ENCODE assay signal across 8 cellular contexts in genomic region chr21:45974073-45975016, GRCh38. TPM values are rescaled to one million over a fixed set of nuclear protein-coding genes. Genes with fewer than 3 reads are reported as not detected.
DNase-seq lines count a peak whose midpoint lies in the region; ATAC-seq and TF ChIP-seq lines count a peak whose summit lies in the region.

No MANE protein-coding gene starts in this region.

- H3K9me3 Mint-ChIP-seq in endothelial cell (ENCODE audit: unreplicated experiment), result no peaks in the 10 kb centered on the region

- ATAC-seq in GM18498 (IDR thresholded peaks at IDR 0.05; ENCODE audit: unreplicated experiment) (peak; percentile 10), GM21515 (IDR thresholded peaks at IDR 0.05; ENCODE audit: unreplicated experiment) (no peak)

- peak overlapping the region; percentile 80 for H3K4me3 Mint-ChIP-seq in endothelial cell (ENCODE audit: unreplicated experiment)

- no peaks in the 10 kb centered on the region for H3K36me3 Mint-ChIP-seq in endothelial cell (ENCODE audit: low read depth, unreplicated experiment)

- H3K27ac Mint-ChIP-seq in endothelial cell (ENCODE audit: unreplicated experiment), result peak overlapping the region; percentile 18

- no peak for TF ChIP-seq CTCF in AG04449 (IDR thresholded peaks at IDR 0.05; ENCODE audit: insufficient read depth, low read length, missing control alignments)
- TF ChIP-seq CTCF in endothelial cell (IDR thresholded peaks at IDR 0.05; ENCODE audit: unreplicated experiment), result no peak

- peaks cover 1% of the 10 kb centered on the region for H3K27me3 Mint-ChIP-seq in endothelial cell (ENCODE audit: unreplicated experiment)

- CTCF ChIA-PET in AG04449 (lab: Yijun Ruan, JAX), result interaction anchor here (0.7 to 5.6 kb wide), 24 partner anchors 10 to 201 kb away, joined by 3 to 73 read pairs (median 6); partner anchors contain the start of gene COL6A2

- DNase-seq in AG04449 (ENCODE audit: low read depth, low spot score) (no peak), T1000 (lab: John Stamatoyannopoulos, UW) (peak; percentile 79), endothelial cell (ENCODE audit: low spot score) (peak; percentile 62), mesenteric fat pad (ENCODE audit: low spot score) (peak; percentile 92), ureter (ENCODE audit: low spot score) (peak; percentile 60), activated gamma-delta T cell (lab: John Stamatoyannopoulos, UW) (no peak)

- peaks cover 10% of the 10 kb centered on the region for H3K4me1 Mint-ChIP-seq in endothelial cell (ENCODE audit: unreplicated experiment)

- H3K4me3 ChIP-seq in AG04449 (ENCODE audit: low read depth, low read length), result peak overlapping the region; percentile 44

- POLR2A ChIA-PET in AG04449 (lab: Yijun Ruan, JAX), result interaction anchor here (0.7 to 2.8 kb wide), 11 partner anchors 7 to 156 kb away, joined by 3 to 26 read pairs (median 7); partner anchors contain the start of gene COL6A1

RNA-seq across cellular contexts. Expression of gene COL6A1, which starts 7.2 kb away (rescaled TPM):
- 65.5 TPM for total RNA-seq in endothelial cell (ENCODE audit: unreplicated experiment)
- total RNA-seq in mesenteric fat pad, result 521 TPM
- total RNA-seq in ureter, result 289 TPM

Comparison
In these comparisons a context has a peak if more than half of its experiments do, and no peak if none do; other contexts are left out.
1. DNase-seq: peak in T1000 (single experiment), endothelial cell (single experiment), mesenteric fat pad (single experiment) and ureter (single experiment); none in AG04449 (single experiment) and activated gamma-delta T cell (single experiment).